Comparison of ENCODE assay signal across 16 cellular contexts in the genomic region with DNA sequence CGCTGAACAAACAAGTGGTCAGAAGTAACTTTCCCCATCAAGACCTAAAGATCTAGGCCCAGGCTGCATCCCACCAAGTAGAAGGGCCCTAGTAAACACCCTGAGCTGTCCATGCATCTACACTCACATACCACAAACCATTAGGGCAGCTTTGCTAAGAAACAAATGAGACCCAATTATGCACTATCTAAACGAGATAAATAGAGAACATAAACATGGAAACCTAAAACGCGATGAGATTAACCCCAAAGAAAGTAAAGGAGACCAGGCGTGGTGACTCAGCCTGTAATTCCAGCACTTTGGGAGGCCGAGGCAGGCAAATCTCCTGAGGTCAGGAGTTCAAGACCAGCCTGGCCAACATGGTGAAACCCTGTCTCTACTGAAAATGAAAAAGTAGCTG.
"Had no signal": no experiment of that assay in that cellular context is flagged by ENCODE, and none has a peak within 500 bp of the region (broad histone marks: within the 10 kb centered on the region; RNA-seq: fewer than 3 reads in every experiment).

No MANE protein-coding gene starts in this region.

- DNase-seq: activated CD4-positive, alpha-beta memory T cell treated with anti-CD3 and anti-CD28 coated beads, Interleukin-2, amount 10 ng/mL, durations not matched to agents 7 days and 5 days; activated CD4-positive, alpha-beta T cell treated with anti-CD3 and anti-CD28 coated beads for 1 hour; activated naive CD4-positive, alpha-beta T cell treated with anti-CD3 and anti-CD28 coated beads, Interleukin-2, amount 50 U/mL, for 16 hours; activated T-cell treated with anti-CD3 and anti-CD28 coated beads for 4 hours; amygdala; brain microvascular endothelial cell; foreskin melanocyte; heart right ventricle; left ventricle myocardium superior; midbrain; pancreas; stimulated activated CD4-positive, alpha-beta T cell treated with anti-CD3 and anti-CD28 coated beads, Interleukin-4, amount 100 ng/mL, for 4 hours; SW 1271; thyroid gland had no signal

- ATAC-seq: heart right ventricle, left ventricle myocardium superior had no signal

- H3K27ac Mint-ChIP-seq: activated CD4-positive, alpha-beta memory T cell treated with anti-CD3 and anti-CD28 coated beads, Interleukin-2, amount 10 ng/mL, durations not matched to agents 7 days and 5 days; neural progenitor cell had no signal

- H3K9me3 Mint-ChIP-seq: activated CD4-positive, alpha-beta memory T cell treated with anti-CD3 and anti-CD28 coated beads, Interleukin-2, amount 10 ng/mL, durations not matched to agents 7 days and 5 days; activated T-helper 2 cell treated with anti-CD3 and anti-CD28 coated beads, Interferon-gamma antibody, Interleukin-2, Interleukin-4, amounts not matched to agents 10 μg/mL and 5 μg/mL and 100 μg/mL, durations not matched to agents 14 hours and 24 hours and 36 hours; neural progenitor cell had no signal

- H3K36me3 ChIP-seq: neural progenitor cell had no signal

- H3K27ac ChIP-seq: brain microvascular endothelial cell, neural progenitor cell had no signal

- H3K9me3 ChIP-seq: heart right ventricle, pancreas, thyroid gland had no signal

- H3K27me3 Mint-ChIP-seq: activated CD4-positive, alpha-beta memory T cell treated with anti-CD3 and anti-CD28 coated beads, Interleukin-2, amount 10 ng/mL, durations not matched to agents 7 days and 5 days had no signal

- H3K4me3 ChIP-seq: heart right ventricle, neural progenitor cell, pancreas, thyroid gland had no signal

- H3K4me3 Mint-ChIP-seq: activated CD4-positive, alpha-beta memory T cell treated with anti-CD3 and anti-CD28 coated beads, Interleukin-2, amount 10 ng/mL, durations not matched to agents 7 days and 5 days; neural progenitor cell had no signal

- H3K27me3 ChIP-seq: brain microvascular endothelial cell, heart right ventricle, neural progenitor cell, pancreas, thyroid gland had no signal
